ENCODE assay signal across 17 cellular contexts in genomic region chr14:89856871-89857345, GRCh38.
DNase-seq lines count a peak whose midpoint lies in the region; ATAC-seq, FAIRE-seq and TF ChIP-seq lines count a peak whose summit lies in the region.
"Had no signal": no experiment of that assay in that cellular context is flagged by ENCODE, and none has a peak within 500 bp of the region (broad histone marks: within the 10 kb centered on the region; RNA-seq: fewer than 3 reads in every experiment).

No MANE protein-coding gene starts in this region.

- no peak overlapping the region for H4K91ac ChIP-seq in mesenchymal stem cell (ENCODE audit: low read length)

- H3K27me3 ChIP-seq in Caco-2 (replicated peaks; ENCODE audit: control insufficient read depth, insufficient read depth, low read length) (no peaks in the 10 kb centered on the region), mesenchymal stem cell (ENCODE audit: control insufficient read depth in 1 of 2, insufficient read depth in 1 of 2, low read length in 2 of 2) (no peaks in the 10 kb centered on the region)
- H3K27me3 ChIP-seq: left lung had no signal

- no peak overlapping the region for H3K27ac Mint-ChIP-seq in Caco-2 (ENCODE audit: unreplicated experiment)
- H3K27ac Mint-ChIP-seq in chondrocyte (ENCODE audit: unreplicated experiment) = peak overlapping the region; percentile 96
- H3K27ac Mint-ChIP-seq in CD14-positive monocyte = no peak overlapping the region
- H3K27ac Mint-ChIP-seq: activated T-helper 17 cell treated with anti-CD3 and anti-CD28 coated beads, Interleukin-2, amount 50 U/mL, for 72 hours; endodermal cell; stimulated activated naive CD8-positive, alpha-beta T cell treated with anti-CD3 and anti-CD28 coated beads, Interleukin-15, amount 100 ng/mL, for 72 hours had no signal

- H3K4me1 ChIP-seq in Caco-2 = peaks cover 22% of the 10 kb centered on the region
- no peaks in the 10 kb centered on the region for H3K4me1 ChIP-seq in mesenchymal stem cell (ENCODE audit: control insufficient read depth, insufficient read depth, low read depth, low read length)
- no peaks in the 10 kb centered on the region for H3K4me1 ChIP-seq in kidney (ENCODE audit: control insufficient read depth in 1 of 2, insufficient read depth in 1 of 2, low read depth in 1 of 2, low read length in 2 of 2)

- H3K4me1 Mint-ChIP-seq in Caco-2 (ENCODE audit: low read depth, unreplicated experiment) = peaks cover 8% of the 10 kb centered on the region
- H3K4me1 Mint-ChIP-seq in chondrocyte (ENCODE audit: low read depth) = peaks cover 40% of the 10 kb centered on the region
- H3K4me1 Mint-ChIP-seq in CD14-positive monocyte = no peaks in the 10 kb centered on the region
- H3K4me1 Mint-ChIP-seq: activated T-helper 17 cell treated with anti-CD3 and anti-CD28 coated beads, Interleukin-2, amount 50 U/mL, for 72 hours; stimulated activated naive CD8-positive, alpha-beta T cell treated with anti-CD3 and anti-CD28 coated beads, Interleukin-15, amount 100 ng/mL, for 72 hours had no signal

- H3K36me3 Mint-ChIP-seq in Caco-2 (ENCODE audit: insufficient read depth, unreplicated experiment) = no peaks in the 10 kb centered on the region
- peaks cover 3% of the 10 kb centered on the region for H3K36me3 Mint-ChIP-seq in chondrocyte (ENCODE audit: low read depth)
- H3K36me3 Mint-ChIP-seq in CD14-positive monocyte = peaks cover 0 to 4% of the 10 kb centered on the region in 2 donors

- CTCF ChIA-PET in Caco-2 (lab: Charles Lee) = no interaction called here

- WGBS in mesenchymal stem cell = 100% methylated on average over 1 of the region's 1 CpG

- H3K4me3 Mint-ChIP-seq in Caco-2 (ENCODE audit: unreplicated experiment) = no peak overlapping the region
- H3K4me3 Mint-ChIP-seq in chondrocyte (ENCODE audit: unreplicated experiment) = no peak overlapping the region
- no peak overlapping the region for H3K4me3 Mint-ChIP-seq in CD14-positive monocyte
- H3K4me3 Mint-ChIP-seq: activated T-helper 17 cell treated with anti-CD3 and anti-CD28 coated beads, Interleukin-2, amount 50 U/mL, for 72 hours; endodermal cell; stimulated activated naive CD8-positive, alpha-beta T cell treated with anti-CD3 and anti-CD28 coated beads, Interleukin-15, amount 100 ng/mL, for 72 hours had no signal

- H3K23ac ChIP-seq in mesenchymal stem cell (ENCODE audit: low read length in 2 of 2) = no peak overlapping the region

- H3K9me3 Mint-ChIP-seq in Caco-2 (ENCODE audit: unreplicated experiment) (peaks cover 10% of the 10 kb centered on the region), chondrocyte (ENCODE audit: low read depth) (no peaks in the 10 kb centered on the region), CD14-positive monocyte (peaks cover 0 to 8% (median 1%) of the 10 kb centered on the region in 7 donors)
- H3K9me3 Mint-ChIP-seq: activated T-helper 17 cell treated with anti-CD3 and anti-CD28 coated beads, Interleukin-2, amount 50 U/mL, for 72 hours had no signal

- H2BK15ac ChIP-seq in mesenchymal stem cell (ENCODE audit: low read depth, poor library complexity, severe bottlenecking) = no peak overlapping the region

- ATAC-seq in HG02571 (IDR thresholded peaks at IDR 0.05; ENCODE audit: unreplicated experiment) = no peak
- ATAC-seq: activated T-helper 17 cell treated with anti-CD3 and anti-CD28 coated beads, Interleukin-2, amount 50 U/mL, for 72 hours; left lung; stimulated activated naive CD8-positive, alpha-beta T cell treated with anti-CD3 and anti-CD28 coated beads, Interleukin-15, amount 100 ng/mL, for 72 hours had no signal

- H3K4me2 ChIP-seq in mesenchymal stem cell (ENCODE audit: low read length, poor library complexity, severe bottlenecking) = no peak overlapping the region
- H3K4me2 ChIP-seq: PC-9 had no signal

- H2BK5ac ChIP-seq in mesenchymal stem cell (ENCODE audit: low read depth, low read length, poor library complexity, severe bottlenecking) = no peak overlapping the region

- no peak overlapping the region for H3K14ac ChIP-seq in mesenchymal stem cell (ENCODE audit: low read length in 2 of 2)

- H3K27ac ChIP-seq in mesenchymal stem cell (ENCODE audit: low read length, poor library complexity, severe bottlenecking) = no peak overlapping the region
- no peak overlapping the region for H3K27ac ChIP-seq in kidney (ENCODE audit: low read depth in 2 of 2, low read length in 2 of 2)
- H3K27ac ChIP-seq: left lung, PC-9 had no signal

- H3K36me3 ChIP-seq in Caco-2 (ENCODE audit: control insufficient read depth, insufficient read depth, low read length) (no peaks in the 10 kb centered on the region), mesenchymal stem cell (ENCODE audit: control insufficient read depth in 1 of 2, insufficient read depth in 2 of 2, low read depth in 1 of 2, low read length in 2 of 2) (no peaks in the 10 kb centered on the region), kidney (ENCODE audit: control insufficient read depth in 1 of 2, insufficient read depth in 2 of 2, low read length in 2 of 2) (no peaks in the 10 kb centered on the region)
- H3K36me3 ChIP-seq: HAP-1, left lung had no signal

- DNase-seq in Caco-2 (peak; percentile 41 to 50), M059J (ENCODE audit: low read depth) (peak; percentile 58), chondrocyte (ENCODE audit: low spot score) (no peak), mesenchymal stem cell (peak; percentile 9), CD14-positive monocyte (ENCODE audit: low spot score) (no peak), putamen (ENCODE audit: low spot score) (no peak), kidney (no peak)
- DNase-seq: activated CD4-positive, CD25-positive, alpha-beta regulatory T cell treated with anti-CD3 and anti-CD28 coated beads, Interleukin-2, amount 50 U/mL, for 72 hours; endodermal cell; left lung; NCI-H774; PC-9; right cardiac atrium; stimulated activated naive CD8-positive, alpha-beta T cell treated with anti-CD3 and anti-CD28 coated beads, Interleukin-15, amount 100 ng/mL, for 72 hours had no signal

- TF ChIP-seq CTCF in Caco-2 (IDR thresholded peaks at IDR 0.05; ENCODE audit: insufficient read depth in 1 of 2, low read depth in 1 of 2, low read length in 1 of 2, severe bottlenecking in 1 of 2, unreplicated experiment in 1 of 2) (no peak), chondrocyte (IDR thresholded peaks at IDR 0.05) (no peak), CD14-positive monocyte (IDR thresholded peaks at IDR 0.05) (no peak), kidney (IDR thresholded peaks at IDR 0.05; ENCODE audit: borderline replicate concordance, extremely low read depth, insufficient read depth) (no peak)

- no TSS peak for BruUV-seq in Caco-2 (replicated peaks; lab: Mats Ljungman, UMichigan)

- POLR2A ChIA-PET in Caco-2 (lab: Charles Lee) = no interaction called here

- H3K4me3 ChIP-seq in Caco-2 (ENCODE audit: low read depth, low read length) = no peak overlapping the region
- H3K4me3 ChIP-seq in mesenchymal stem cell (ENCODE audit: insufficient read depth in 1 of 2, low read depth in 1 of 2, low read length in 2 of 2) = no peak overlapping the region
- no peak overlapping the region for H3K4me3 ChIP-seq in kidney (ENCODE audit: low read length in 2 of 2)
- H3K4me3 ChIP-seq: HAP-1, left lung, PC-9 had no signal

- H3K18ac ChIP-seq in mesenchymal stem cell (ENCODE audit: low read depth in 1 of 2, low read length in 2 of 2) = no peak overlapping the region

- no peak overlapping the region for H4K8ac ChIP-seq in mesenchymal stem cell (ENCODE audit: low read length)

- H3K9ac ChIP-seq in mesenchymal stem cell (ENCODE audit: low read length) (peak overlapping the region; percentile 54), kidney (ENCODE audit: low read length in 2 of 2) (no peak overlapping the region)

- intact Hi-C loops in Caco-2 (cut with micrococcal nuclease; ENCODE audit: unreplicated experiment) (loop anchor here (2.0 to 5.0 kb wide), 2 partner anchors 45 to 58 kb away; no protein-coding TSS in a partner anchor), CD14-positive monocyte (cut with micrococcal nuclease) (no loop called here), kidney (cut with DNase I) (no loop called here)

- H3K27me3 Mint-ChIP-seq in Caco-2 (ENCODE audit: insufficient read depth, unreplicated experiment) (no peaks in the 10 kb centered on the region), chondrocyte (ENCODE audit: low read depth) (no peaks in the 10 kb centered on the region), CD14-positive monocyte (ENCODE audit: low read depth in 3 of 3) (peaks cover 0 to 2% (median 0%) of the 10 kb centered on the region in 3 donors)
- H3K27me3 Mint-ChIP-seq: activated T-helper 17 cell treated with anti-CD3 and anti-CD28 coated beads, Interleukin-2, amount 50 U/mL, for 72 hours; stimulated activated naive CD8-positive, alpha-beta T cell treated with anti-CD3 and anti-CD28 coated beads, Interleukin-15, amount 100 ng/mL, for 72 hours had no signal

- H2BK120ac ChIP-seq in mesenchymal stem cell (ENCODE audit: low read depth, low read length) = no peak overlapping the region

- H3K9me3 ChIP-seq in Caco-2 = no peaks in the 10 kb centered on the region
- H3K9me3 ChIP-seq in mesenchymal stem cell (ENCODE audit: control insufficient read depth, low read length) = no peaks in the 10 kb centered on the region
- H3K9me3 ChIP-seq in kidney (ENCODE audit: control insufficient read depth in 1 of 2, low read length in 2 of 2) = no peaks in the 10 kb centered on the region
- H3K9me3 ChIP-seq: HAP-1, left lung had no signal

- no peaks in the 10 kb centered on the region for H3K79me1 ChIP-seq in mesenchymal stem cell (replicated peaks; ENCODE audit: low read length, poor library complexity, severe bottlenecking)

- H2AK5ac ChIP-seq in mesenchymal stem cell (ENCODE audit: low read length, severe bottlenecking) = no peak overlapping the region

- H2BK12ac ChIP-seq in mesenchymal stem cell (ENCODE audit: low read length in 2 of 2) = no peak overlapping the region

- no peak overlapping the region for H2AFZ ChIP-seq in mesenchymal stem cell (ENCODE audit: low read depth, low read length)
- H2AFZ ChIP-seq: PC-9 had no signal

- FAIRE-seq in kidney (lab: Jason Lieb, UNC) = no peak

- H3K4ac ChIP-seq in mesenchymal stem cell (ENCODE audit: low read depth in 1 of 2, low read length in 2 of 2) = no peak overlapping the region

Comparison
In these comparisons a context has a peak if more than half of its experiments do, and no peak if none do; other contexts are left out.
1. DNase-seq: peak in Caco-2 (2 of 2), M059J (single experiment) and mesenchymal stem cell (single experiment); none in chondrocyte (single experiment), CD14-positive monocyte (single experiment), putamen (single experiment) and kidney (single experiment).